Comparison of ENCODE assay signal across 19 cellular contexts in the genomic region with DNA sequence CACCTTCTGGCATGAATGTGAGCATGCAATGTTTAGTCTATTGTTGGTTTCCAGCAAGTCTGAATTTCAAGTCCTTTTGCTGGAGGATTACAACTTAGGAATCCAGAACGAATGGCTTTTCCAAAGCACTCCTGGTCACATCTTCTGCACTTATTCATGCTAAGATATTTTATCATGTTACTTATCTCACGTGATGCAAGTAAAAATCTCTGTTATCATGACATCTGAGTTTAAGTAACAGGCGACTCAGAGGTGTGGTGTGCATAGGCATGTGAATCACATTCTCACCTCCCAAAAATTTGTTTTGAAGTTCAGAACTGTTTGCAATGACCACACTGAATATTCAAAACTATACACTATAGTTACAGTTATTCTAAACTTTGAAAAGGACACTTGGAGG.
"Had no signal": no experiment of that assay in that cellular context is flagged by ENCODE, and none has a peak within 500 bp of the region (broad histone marks: within the 10 kb centered on the region; RNA-seq: fewer than 3 reads in every experiment).

No MANE protein-coding gene starts in this region.

- H3K4me1 ChIP-seq: parathyroid adenoma had no signal

- ATAC-seq: esophagus mucosa; mucosa of descending colon; naive thymus-derived CD4-positive, alpha-beta T cell; stimulated activated memory B cell treated with anti-CD40 and anti-IgM and Interleukin-4, amounts not matched to agents 10 μg/mL and 1 μg/mL and 100 μg/mL, for 72 hours; T-cell had no signal

- H3K9me3 ChIP-seq: colonic mucosa had no signal

- H3K27ac ChIP-seq: colonic mucosa, left ventricle myocardium inferior, parathyroid adenoma, VCaP had no signal

- H3K27me3 ChIP-seq: colonic mucosa had no signal

- H3K9ac ChIP-seq: parathyroid adenoma had no signal

- DNase-seq: activated CD4-positive, alpha-beta memory T cell treated with anti-CD3 and anti-CD28 coated beads, Interleukin-2, amount 10 ng/mL, durations not matched to agents 7 days and 5 days; activated CD4-positive, alpha-beta T cell treated with anti-CD3 and anti-CD28 coated beads for 1 hour; activated CD8-positive, alpha-beta memory T cell treated with anti-CD3 and anti-CD28 coated beads, Interleukin-2, amount 50 U/mL, for 4 hours; caudate nucleus; colonic mucosa; hypothalamus; left ventricle myocardium inferior; mucosa of descending colon; naive thymus-derived CD4-positive, alpha-beta T cell; stimulated activated CD4-positive, alpha-beta T cell treated with anti-CD3 and anti-CD28 coated beads, Interleukin-12 subunit alpha, Interleukin-12 subunit beta, amount 100 ng/mL, for 4 hours; stimulated activated CD4-positive, alpha-beta T cell treated with anti-CD3 and anti-CD28 coated beads, Interleukin-2, amount 100 ng/mL, for 24 hours; T-cell; T-helper 9 cell had no signal

- H3K27me3 Mint-ChIP-seq: memory B cell; stimulated activated memory B cell treated with anti-CD40 and anti-IgM and Interleukin-4, amounts not matched to agents 10 μg/mL and 1 μg/mL and 100 μg/mL, for 72 hours; T-cell had no signal

- H3K4me3 Mint-ChIP-seq: activated CD4-positive, alpha-beta memory T cell treated with anti-CD3 and anti-CD28 coated beads, Interleukin-2, amount 10 ng/mL, durations not matched to agents 7 days and 5 days; memory B cell; naive thymus-derived CD4-positive, alpha-beta T cell; stimulated activated memory B cell treated with anti-CD40 and anti-IgM and Interleukin-4, amounts not matched to agents 10 μg/mL and 1 μg/mL and 100 μg/mL, for 72 hours; T-cell had no signal

- H3K36me3 ChIP-seq: colonic mucosa, left ventricle myocardium inferior had no signal

- H3K27ac Mint-ChIP-seq: activated CD4-positive, alpha-beta memory T cell treated with anti-CD3 and anti-CD28 coated beads, Interleukin-2, amount 10 ng/mL, durations not matched to agents 7 days and 5 days; memory B cell; stimulated activated memory B cell treated with anti-CD40 and anti-IgM and Interleukin-4, amounts not matched to agents 10 μg/mL and 1 μg/mL and 100 μg/mL, for 72 hours; T-cell had no signal

- FAIRE-seq: endometrium had no signal

- H3K36me3 Mint-ChIP-seq: stimulated activated memory B cell treated with anti-CD40 and anti-IgM and Interleukin-4, amounts not matched to agents 10 μg/mL and 1 μg/mL and 100 μg/mL, for 72 hours; T-cell had no signal

- H3K79me2 ChIP-seq: parathyroid adenoma had no signal

- H2AFZ ChIP-seq: parathyroid adenoma had no signal

- H3K4me3 ChIP-seq: colonic mucosa, left ventricle myocardium inferior, mucosa of descending colon had no signal

- H3K4me1 Mint-ChIP-seq: activated CD4-positive, alpha-beta memory T cell treated with anti-CD3 and anti-CD28 coated beads, Interleukin-2, amount 10 ng/mL, durations not matched to agents 7 days and 5 days; T-cell had no signal
